In genomic region chr7:1929349-1929925, GRCh38 we compare ENCODE assay signal across 8 cellular contexts.
DNase-seq lines count a peak whose midpoint lies in the region; ATAC-seq and TF ChIP-seq lines count a peak whose summit lies in the region.
"Not testable (repeated sequence)": the region's sequence is repeated elsewhere in the genome, so short reads cannot be mapped to it uniquely, and the experiment has no call there.

No MANE protein-coding gene starts in this region.

- not testable (repeated sequence) for H3K9me3 ChIP-seq in CD4-positive, alpha-beta memory T cell (ENCODE audit: control insufficient read depth in 1 of 2, low read length in 2 of 2); OCI-LY1 (ENCODE audit: low read length); right cardiac atrium (ENCODE audit: control insufficient read depth, low read length); spleen; stomach

- not testable (repeated sequence) for H4K20me1 ChIP-seq in OCI-LY1 (ENCODE audit: insufficient read depth, low read length)

- H3K27me3 Mint-ChIP-seq in CD4-positive, alpha-beta memory T cell; dendritic cell treated with granulocyte-macrophage colony-stimulating factor and Interleukin-4, amounts not matched to agents 40 ng/mL and 50 ng/mL, for 4 days; naive B cell: not testable (repeated sequence)

- peaks cover 38% of the 10 kb centered on the region for H3K4me1 ChIP-seq in CD4-positive, alpha-beta memory T cell (ENCODE audit: insufficient read depth, low read length)
- H3K4me1 ChIP-seq in OCI-LY1 (ENCODE audit: insufficient read depth, low read length, severe bottlenecking) = peaks cover 49% of the 10 kb centered on the region
- not testable (repeated sequence) for H3K4me1 ChIP-seq in right cardiac atrium (ENCODE audit: control insufficient read depth, insufficient read depth, low read length)
- H3K4me1 ChIP-seq in spleen = peaks cover 5 to 82% (median 39%) of the 10 kb centered on the region in 6 donors
- H3K4me1 ChIP-seq in stomach = peaks cover 0 to 28% (median 13%) of the 10 kb centered on the region in 4 donors

- not testable (repeated sequence) for H3K9me3 Mint-ChIP-seq in CD4-positive, alpha-beta memory T cell; dendritic cell treated with granulocyte-macrophage colony-stimulating factor and Interleukin-4, amounts not matched to agents 40 ng/mL and 50 ng/mL, for 4 days; naive B cell

- not testable (repeated sequence) for H3K79me2 ChIP-seq in OCI-LY1 (ENCODE audit: insufficient read depth, low read length)

- H3K4me2 ChIP-seq in OCI-LY1 (ENCODE audit: low read length) = not testable (repeated sequence)

- not testable (repeated sequence) for DNase-seq in CD4-positive, alpha-beta memory T cell; naive B cell; stomach
- DNase-seq in right cardiac atrium (peak in 2 of 3 donors; percentile 33 to 44), spleen (peak; percentile 53)

- TF ChIP-seq EP300 in stomach (IDR thresholded peaks at IDR 0.05) = not testable (repeated sequence)

- H3K4me3 ChIP-seq in CD4-positive, alpha-beta memory T cell (ENCODE audit: low read length in 2 of 2); OCI-LY1 (ENCODE audit: low read depth, low read length, poor library complexity, severe bottlenecking); right cardiac atrium (ENCODE audit: low read length); spleen; stomach: not testable (repeated sequence)

- not testable (repeated sequence) for H3K27me3 ChIP-seq in CD4-positive, alpha-beta memory T cell (ENCODE audit: insufficient read depth, low read length); OCI-LY1 (ENCODE audit: insufficient read depth, low read length); right cardiac atrium (ENCODE audit: control insufficient read depth, insufficient read depth); spleen (replicated peaks in 1 of 7); stomach

- H3K36me3 Mint-ChIP-seq in CD4-positive, alpha-beta memory T cell = peaks cover 20 to 27% of the 10 kb centered on the region in 2 donors
- H3K36me3 Mint-ChIP-seq in dendritic cell treated with granulocyte-macrophage colony-stimulating factor and Interleukin-4, amounts not matched to agents 40 ng/mL and 50 ng/mL, for 4 days (ENCODE audit: low read depth) = peaks cover 77% of the 10 kb centered on the region
- H3K36me3 Mint-ChIP-seq in naive B cell = peaks cover 11 to 33% of the 10 kb centered on the region in 2 donors

- H3K27ac ChIP-seq in C4-2B = peak overlapping the region; percentile 16; the same call in 1 of the 2 replicates
- H3K27ac ChIP-seq in CD4-positive, alpha-beta memory T cell (ENCODE audit: low read depth, low read length); right cardiac atrium (ENCODE audit: low read length); spleen: not testable (repeated sequence)
- peak overlapping the region; percentile 94 for H3K27ac ChIP-seq in OCI-LY1 (ENCODE audit: low read depth, low read length, poor library complexity, severe bottlenecking)
- H3K27ac ChIP-seq in stomach = peak overlapping the region; percentile 64 to 76 (median 71)

- not testable (repeated sequence) for H3K4me3 Mint-ChIP-seq in CD4-positive, alpha-beta memory T cell; dendritic cell treated with granulocyte-macrophage colony-stimulating factor and Interleukin-4, amounts not matched to agents 40 ng/mL and 50 ng/mL, for 4 days
- H3K4me3 Mint-ChIP-seq in naive B cell = peak overlapping the region in 1 of 8 donors; percentile 35

- ATAC-seq in right cardiac atrium; naive B cell (ENCODE audit: low read depth in 2 of 2): not testable (repeated sequence)

- not testable (repeated sequence) for H3K9me2 ChIP-seq in OCI-LY1 (ENCODE audit: low read depth, low read length)

- intact Hi-C loops in CD4-positive, alpha-beta memory T cell (cut with micrococcal nuclease); dendritic cell treated with granulocyte-macrophage colony-stimulating factor and Interleukin-4, amounts not matched to agents 40 ng/mL and 50 ng/mL, for 4 days (cut with micrococcal nuclease); right cardiac atrium (cut with DNase I); spleen (cut with DNase I; ENCODE audit: low total_unique reads); stomach (cut with DNase I; ENCODE audit: low total_unique reads): not testable (repeated sequence)

- not testable (repeated sequence) for H3K9ac ChIP-seq in OCI-LY1 (ENCODE audit: low read length)

- peaks cover 36 to 64% (median 53%) of the 10 kb centered on the region in 4 donors for H3K4me1 Mint-ChIP-seq in CD4-positive, alpha-beta memory T cell
- peaks cover 56% of the 10 kb centered on the region for H3K4me1 Mint-ChIP-seq in dendritic cell treated with granulocyte-macrophage colony-stimulating factor and Interleukin-4, amounts not matched to agents 40 ng/mL and 50 ng/mL, for 4 days (ENCODE audit: low read depth)
- peaks cover 55 to 65% (median 62%) of the 10 kb centered on the region in 3 donors for H3K4me1 Mint-ChIP-seq in naive B cell

- peak overlapping the region in 5 of 7 donors; percentile 5 to 78 (median 70) for H3K27ac Mint-ChIP-seq in CD4-positive, alpha-beta memory T cell
- peak overlapping the region; percentile 14 for H3K27ac Mint-ChIP-seq in dendritic cell treated with granulocyte-macrophage colony-stimulating factor and Interleukin-4, amounts not matched to agents 40 ng/mL and 50 ng/mL, for 4 days
- peak overlapping the region; percentile 90 to 99 (median 94) for H3K27ac Mint-ChIP-seq in naive B cell

- 97% methylated on average over 29 of the region's 29 CpGs for WGBS in right cardiac atrium
- 93 to 97% (median 95%) methylated on average over 18 to 29 of the region's 29 CpGs for WGBS in spleen, 5 donors
- 85 to 94% (median 90%) methylated on average over 23 to 27 of the region's 29 CpGs for WGBS in stomach, 5 donors

- POLR2A ChIA-PET in CD4-positive, alpha-beta memory T cell (lab: Charles Lee; ENCODE audit: partially characterized antibody) = interaction anchor here (5.4 kb wide), 1 partner anchor 10 kb away, joined by 102 read pairs; no protein-coding TSS in a partner anchor

- CTCF ChIA-PET in CD4-positive, alpha-beta memory T cell (lab: Charles Lee; ENCODE audit: partially characterized antibody) = interaction anchor here (0.7 kb wide), 1 partner anchor 147 kb away, joined by 3 read pairs; no protein-coding TSS in a partner anchor

- not testable (repeated sequence) for H3F3A ChIP-seq in OCI-LY1 (ENCODE audit: insufficient read depth, low read length)

- not testable (repeated sequence) for TF ChIP-seq CTCF in C4-2B (conservative IDR thresholded peaks at IDR 0.05); OCI-LY1 (IDR thresholded peaks at IDR 0.05; ENCODE audit: low read length); spleen (IDR thresholded peaks at IDR 0.05 in 8 of 11, conservative IDR thresholded peaks at IDR 0.05 in 3 of 11); stomach (IDR thresholded peaks at IDR 0.05)

- not testable (repeated sequence) for H2AFZ ChIP-seq in OCI-LY1 (ENCODE audit: low read length)

- H3K36me3 ChIP-seq in CD4-positive, alpha-beta memory T cell (ENCODE audit: insufficient read depth, low read length) = peaks cover 17% of the 10 kb centered on the region
- H3K36me3 ChIP-seq in OCI-LY1 (ENCODE audit: insufficient read depth, low read length) = not testable (repeated sequence)
- H3K36me3 ChIP-seq in spleen (peaks cover 0 to 44% (median 9%) of the 10 kb centered on the region in 6 donors), stomach (peaks cover 0 to 11% (median 4%) of the 10 kb centered on the region in 4 donors)

- TF ChIP-seq POLR2A in spleen (IDR thresholded peaks at IDR 0.05); stomach (IDR thresholded peaks at IDR 0.05): not testable (repeated sequence)

Comparison
In these comparisons a context has a peak if more than half of its experiments do, and no peak if none do; other contexts are left out.
1. H3K27ac Mint-ChIP-seq: peak in every context shown above with its lines; median percentile 94 in naive B cell; 70 in CD4-positive, alpha-beta memory T cell; 14 in dendritic cell treated with granulocyte-macrophage colony-stimulating factor and Interleukin-4, amounts not matched to agents 40 ng/mL and 50 ng/mL, for 4 days.